ENCODE assay signal across 12 cellular contexts in genomic region chr4:81632581-81633247, GRCh38.
DNase-seq lines count a peak whose midpoint lies in the region; ATAC-seq, FAIRE-seq and TF ChIP-seq lines count a peak whose summit lies in the region.
"Had no signal": no experiment of that assay in that cellular context is flagged by ENCODE, and none has a peak within 500 bp of the region (broad histone marks: within the 10 kb centered on the region; RNA-seq: fewer than 3 reads in every experiment).

No MANE protein-coding gene starts in this region.

- no peaks in the 10 kb centered on the region for H3K9me3 ChIP-seq in PC-9 (ENCODE audit: insufficient read depth, low read depth)
- H3K9me3 ChIP-seq: BLaER1, upper lobe of left lung had no signal

- no peak overlapping the region for H3K4me3 ChIP-seq in PC-9
- H3K4me3 ChIP-seq: BLaER1, upper lobe of left lung had no signal

- ATAC-seq in omental fat pad (ENCODE audit: low FRiP score): peak; percentile 63

- no peak for TF ChIP-seq POLR2A in H54 (IDR thresholded peaks at IDR 0.05; ENCODE audit: low read depth, low read length)

- CTCF ChIA-PET in PC-9 (lab: Charles Lee): no interaction called here

- H3K27ac Mint-ChIP-seq in HFFc6: no peak overlapping the region

- H3K27ac ChIP-seq in PC-9: peak overlapping the region; percentile 59
- H3K27ac ChIP-seq: BLaER1, upper lobe of left lung had no signal

- POLR2A ChIA-PET in PC-9 (lab: Charles Lee; ENCODE audit: unreplicated experiment): no interaction called here

- H3K27me3 ChIP-seq in PC-9 (ENCODE audit: insufficient read depth, low read depth): no peaks in the 10 kb centered on the region
- H3K27me3 ChIP-seq: BLaER1, upper lobe of left lung had no signal

- H3K9me3 Mint-ChIP-seq in HFFc6: peaks cover 35% of the 10 kb centered on the region

- H3K4me3 Mint-ChIP-seq in HFFc6: no peak overlapping the region

- FAIRE-seq in H54 (lab: Jason Lieb, UNC): no peak

- TF ChIP-seq CTCF in PC-9 (conservative IDR thresholded peaks at IDR 0.05): no peak
- no peak for TF ChIP-seq CTCF in omental fat pad (IDR thresholded peaks at IDR 0.05)
- TF ChIP-seq CTCF in HFFc6 (IDR thresholded peaks at IDR 0.05): no peak

- H2AFZ ChIP-seq in PC-9: no peak overlapping the region

- H3K36me3 ChIP-seq in PC-9 (ENCODE audit: low read depth): no peaks in the 10 kb centered on the region
- H3K36me3 ChIP-seq: BLaER1, upper lobe of left lung had no signal

- in situ Hi-C loops in Caki2 (cut with HindIII; ENCODE audit: low pct_unique_long_range_greater_than_20kb, low sequenced_read_pairs): no loop called here

- BruUV-seq in PC-9 (replicated peaks; lab: Mats Ljungman, UMichigan): no TSS peak

- H3K4me1 Mint-ChIP-seq in HFFc6 (ENCODE audit: low read depth): no peaks in the 10 kb centered on the region

- H3K79me2 ChIP-seq in PC-9 (ENCODE audit: low read depth): no peaks in the 10 kb centered on the region

- intact Hi-C loops in PC-9 (cut with micrococcal nuclease; ENCODE audit: unreplicated experiment): loop anchor here (10.0 kb wide), 2 partner anchors 158 to 228 kb away; partner anchors contain the start of gene RASGEF1B

- no peaks in the 10 kb centered on the region for H3K27me3 Mint-ChIP-seq in HFFc6 (ENCODE audit: insufficient read depth)

- H3K36me3 Mint-ChIP-seq in HFFc6 (ENCODE audit: low read depth): no peaks in the 10 kb centered on the region; the same call in 1 of the 2 replicates

- no peak overlapping the region for H3K4me2 ChIP-seq in PC-9

- H3F3A ChIP-seq in PC-9 (ENCODE audit: insufficient read depth, low read depth): no peaks in the 10 kb centered on the region

- H3K4me1 ChIP-seq in PC-9 (replicated peaks; ENCODE audit: insufficient read depth): 0 out of 2 replicates have a peak, but pooled peaks cover 5% of the 10 kb centered on the region

- DNase-seq in Caki2 (ENCODE audit: low read depth) (peak; percentile 88), PC-9 (peak; percentile 6 to 53), fibroblast of gingiva (ENCODE audit: low read depth) (peak; percentile 52), omental fat pad (ENCODE audit: low spot score) (no peak), H54 (ENCODE audit: insufficient read length, low spot score) (no peak), mucosa of gallbladder (ENCODE audit: low spot score) (no peak), T-helper 1 cell (no peak), HFFc6 (no peak)
- DNase-seq: activated CD8-positive, alpha-beta memory T cell treated with anti-CD3 and anti-CD28 coated beads, Interleukin-2, amount 50 U/mL, for 48 hours; NCI-H1092; upper lobe of left lung had no signal

- H4K20me1 ChIP-seq in PC-9 (ENCODE audit: insufficient read depth): no peaks in the 10 kb centered on the region
- H4K20me1 ChIP-seq: BLaER1 had no signal

- H3K9me2 ChIP-seq in PC-9 (ENCODE audit: insufficient read depth): no peaks in the 10 kb centered on the region

Comparison
In these comparisons a context has a peak if more than half of its experiments do, and no peak if none do; other contexts are left out.
1. DNase-seq: peak in Caki2 (single experiment), PC-9 (2 of 2) and fibroblast of gingiva (single experiment); none in omental fat pad (single experiment), H54 (single experiment), mucosa of gallbladder (single experiment), T-helper 1 cell (0 of 5) and HFFc6 (single experiment).